In genomic region chr12:131975228-131975627, GRCh38 we compare ENCODE assay signal across 16 cellular contexts. TPM values are rescaled to one million over a fixed set of nuclear protein-coding genes. Genes with fewer than 3 reads are reported as not detected.
DNase-seq lines count a peak whose midpoint lies in the region; ATAC-seq and TF ChIP-seq lines count a peak whose summit lies in the region.
"Had no signal": no experiment of that assay in that cellular context is flagged by ENCODE, and none has a peak within 500 bp of the region (broad histone marks: within the 10 kb centered on the region; RNA-seq: fewer than 3 reads in every experiment).

No MANE protein-coding gene starts in this region.

- H3K9me3 ChIP-seq in H9 (ENCODE audit: control insufficient read depth, low read depth, low read length) (no peaks in the 10 kb centered on the region), GM23248 (ENCODE audit: low read depth) (no peaks in the 10 kb centered on the region)
- H3K9me3 ChIP-seq: A549, Caco-2 had no signal

- no peak overlapping the region for H3K4me3 Mint-ChIP-seq in activated CD8-positive, alpha-beta memory T cell treated with anti-CD3 and anti-CD28 coated beads, Interleukin-2, amount 10 ng/mL, durations not matched to agents 7 days and 5 days
- H3K4me3 Mint-ChIP-seq in H9 (no peak overlapping the region), osteocyte (ENCODE audit: unreplicated experiment) (no peak overlapping the region)
- H3K4me3 Mint-ChIP-seq: CD4-positive, alpha-beta T cell; HFFc6 had no signal

- no peaks in the 10 kb centered on the region for H3K27me3 Mint-ChIP-seq in activated CD8-positive, alpha-beta memory T cell treated with anti-CD3 and anti-CD28 coated beads, Interleukin-2, amount 10 ng/mL, durations not matched to agents 7 days and 5 days
- H3K27me3 Mint-ChIP-seq in H9 (ENCODE audit: low read depth) (no peaks in the 10 kb centered on the region), osteocyte (ENCODE audit: unreplicated experiment) (no peaks in the 10 kb centered on the region)
- H3K27me3 Mint-ChIP-seq: CD4-positive, alpha-beta T cell had no signal

- no peaks in the 10 kb centered on the region for H3K27me3 ChIP-seq in H9 (ENCODE audit: insufficient read depth, low read length)
- H3K27me3 ChIP-seq in GM23248 (replicated peaks; ENCODE audit: insufficient read depth): no peaks in the 10 kb centered on the region

- DNase-seq in activated CD8-positive, alpha-beta memory T cell treated with anti-CD3 and anti-CD28 coated beads, Interleukin-2, amount 10 ng/mL, durations not matched to agents 7 days and 5 days: no peak
- no peak for DNase-seq in activated CD8-positive, alpha-beta memory T cell treated with anti-CD3 and anti-CD28 coated beads for 24 hours
- DNase-seq in H9 (no peak), ecto neural progenitor cell (ENCODE audit: low spot score) (peak; percentile 34), osteocyte (ENCODE audit: extremely low spot score, unreplicated experiment) (peak; percentile 36), iPS-NIHi11 (ENCODE audit: low spot score) (no peak), GM23248 (no peak), SW 1271 (lab: John Stamatoyannopoulos, UW) (no peak)
- DNase-seq: AML-193; Caco-2; CD4-positive, alpha-beta T cell; HFFc6 had no signal

- CTCF ChIA-PET in activated CD8-positive, alpha-beta memory T cell treated with anti-CD3 and anti-CD28 coated beads, Interleukin-2, amount 10 ng/mL, durations not matched to agents 7 days and 5 days (lab: Charles Lee): no interaction called here

- no peak overlapping the region for H2BK15ac ChIP-seq in H9 (ENCODE audit: low read depth, low read length)

- no peak overlapping the region for H2BK12ac ChIP-seq in H9 (ENCODE audit: insufficient read length, low read depth, low read length)

- in situ Hi-C loops in GM23248 (cut with MboI): no loop called here

- no peak overlapping the region for H3K4ac ChIP-seq in H9 (ENCODE audit: low read depth, low read length)

- no peak overlapping the region for H3K18ac ChIP-seq in H9 (ENCODE audit: insufficient read length, low read depth, low read length)

- H3K4me1 Mint-ChIP-seq in activated CD8-positive, alpha-beta memory T cell treated with anti-CD3 and anti-CD28 coated beads, Interleukin-2, amount 10 ng/mL, durations not matched to agents 7 days and 5 days: no peaks in the 10 kb centered on the region
- H3K4me1 Mint-ChIP-seq in H9: peaks cover 4% of the 10 kb centered on the region in 2 experiments
- H3K4me1 Mint-ChIP-seq in osteocyte (ENCODE audit: unreplicated experiment): no peaks in the 10 kb centered on the region

- peaks cover 15% of the 10 kb centered on the region for H3K79me1 ChIP-seq in H9 (ENCODE audit: insufficient read depth, low read depth, low read length, poor library complexity, severe bottlenecking)

- H2AK5ac ChIP-seq in H9 (ENCODE audit: insufficient read length, low read length): no peak overlapping the region

- no peaks in the 10 kb centered on the region for H3K23me2 ChIP-seq in H9 (ENCODE audit: insufficient read length, low read depth, low read length, poor library complexity, severe bottlenecking)

- WGBS in H9 (ENCODE audit: extremely low coverage, insufficient read length, low lambda C conversion rate): no CpG with 5 or more reads among the region's 8 CpGs
- 95 to 96% methylated on average over 8 of the region's 8 CpGs for WGBS in GM23248 (ENCODE audit: low coverage in 1 of 2, low lambda C conversion rate in 2 of 2, missing lambda C conversion rate in 2 of 2), 2 experiments

- peak overlapping the region; percentile 17 for H3K27ac Mint-ChIP-seq in activated CD8-positive, alpha-beta memory T cell treated with anti-CD3 and anti-CD28 coated beads, Interleukin-2, amount 10 ng/mL, durations not matched to agents 7 days and 5 days
- H3K27ac Mint-ChIP-seq in H9: peak overlapping the region in 2 of 3 experiments; percentile 65 to 81; a peak in 3 of 7 replicates
- no peak overlapping the region for H3K27ac Mint-ChIP-seq in osteocyte (ENCODE audit: unreplicated experiment)
- H3K27ac Mint-ChIP-seq: CD4-positive, alpha-beta T cell; HFFc6 had no signal

- no peak overlapping the region for H3K56ac ChIP-seq in H9 (ENCODE audit: insufficient read length, low read depth, low read length)

- H3K79me2 ChIP-seq in H9 (ENCODE audit: insufficient read depth, low read length) (peaks cover 3% of the 10 kb centered on the region; the same call in 1 of the 2 replicates), GM23248 (ENCODE audit: insufficient read depth) (peaks cover 100% of the 10 kb centered on the region)

- H3K14ac ChIP-seq in H9 (ENCODE audit: insufficient read depth, low read length): no peak overlapping the region

- H2BK5ac ChIP-seq in H9 (ENCODE audit: insufficient read length, low read length): no peak overlapping the region

- H4K91ac ChIP-seq in H9 (ENCODE audit: insufficient read length, low read depth, low read length): no peak overlapping the region

- no peak overlapping the region for H3T11ph ChIP-seq in H9 (ENCODE audit: low read length)

- H4K8ac ChIP-seq in H9 (replicated peaks; ENCODE audit: insufficient read length, low read depth, low read length): no peak overlapping the region

- H3K36me3 Mint-ChIP-seq in activated CD8-positive, alpha-beta memory T cell treated with anti-CD3 and anti-CD28 coated beads, Interleukin-2, amount 10 ng/mL, durations not matched to agents 7 days and 5 days: peaks cover 13% of the 10 kb centered on the region
- peaks cover 3 to 16% (median 16%) of the 10 kb centered on the region in 3 experiments for H3K36me3 Mint-ChIP-seq in H9 (ENCODE audit: insufficient read depth in 1 of 3, low read depth in 3 of 3)
- peaks cover 1% of the 10 kb centered on the region for H3K36me3 Mint-ChIP-seq in osteocyte (ENCODE audit: unreplicated experiment)

- TF ChIP-seq CTCF in H9 (conservative IDR thresholded peaks at IDR 0.05): no peak
- TF ChIP-seq CTCF in osteocyte (IDR thresholded peaks at IDR 0.05): no peak

- H3K4me3 ChIP-seq in GM23248: no peak overlapping the region
- H3K4me3 ChIP-seq: A549 had no signal

- no peaks in the 10 kb centered on the region for H3K9me2 ChIP-seq in GM23248 (ENCODE audit: insufficient read depth)

- no peaks in the 10 kb centered on the region for H4K20me1 ChIP-seq in H9 (ENCODE audit: control insufficient read depth, insufficient read depth, insufficient read length)
- H4K20me1 ChIP-seq in GM23248 (ENCODE audit: insufficient read depth): no peaks in the 10 kb centered on the region; the same call in 1 of the 2 replicates

- H4K5ac ChIP-seq in H9 (ENCODE audit: insufficient read length, low read depth, low read length): no peak overlapping the region

- H3K4me2 ChIP-seq in H9 (ENCODE audit: insufficient read depth, insufficient read length, low read length) (no peak overlapping the region), GM23248 (ENCODE audit: unreplicated experiment) (no peak overlapping the region)
- H3K4me2 ChIP-seq: A549 had no signal

- no peak overlapping the region for H2BK20ac ChIP-seq in H9 (ENCODE audit: low read depth, low read length, poor library complexity, severe bottlenecking)

- H3K27ac ChIP-seq in H9 (ENCODE audit: insufficient read length, low read depth, low read length) (no peak overlapping the region), GM23248 (no peak overlapping the region)
- H3K27ac ChIP-seq: 22Rv1, A549, C4-2B had no signal

- H2AFZ ChIP-seq in H9 (ENCODE audit: low read length): no peak overlapping the region
- no peak overlapping the region for H2AFZ ChIP-seq in GM23248

- H3F3A ChIP-seq in GM23248 (ENCODE audit: insufficient read depth): no peaks in the 10 kb centered on the region

- H3K36me3 ChIP-seq in GM23248 (ENCODE audit: low read depth): no peaks in the 10 kb centered on the region

- no peak overlapping the region for H3K9ac ChIP-seq in H9 (ENCODE audit: extremely low read depth, insufficient read length, low read length)
- no peak overlapping the region for H3K9ac ChIP-seq in GM23248

- H3K9me3 Mint-ChIP-seq in activated CD8-positive, alpha-beta memory T cell treated with anti-CD3 and anti-CD28 coated beads, Interleukin-2, amount 10 ng/mL, durations not matched to agents 7 days and 5 days (ENCODE audit: low read depth): no peaks in the 10 kb centered on the region
- no peaks in the 10 kb centered on the region for H3K9me3 Mint-ChIP-seq in H9
- H3K9me3 Mint-ChIP-seq in osteocyte (ENCODE audit: unreplicated experiment): no peaks in the 10 kb centered on the region
- H3K9me3 Mint-ChIP-seq: CD4-positive, alpha-beta T cell; HFFc6 had no signal

- H2BK120ac ChIP-seq in H9 (ENCODE audit: low read depth, low read length, poor library complexity, severe bottlenecking): no peak overlapping the region

- H3K23ac ChIP-seq in H9 (ENCODE audit: insufficient read length, low read depth, low read length): no peak overlapping the region

- no peak for ATAC-seq in activated CD8-positive, alpha-beta memory T cell treated with anti-CD3 and anti-CD28 coated beads, Interleukin-2, amount 10 ng/mL, durations not matched to agents 7 days and 5 days
- ATAC-seq: HCT116 had no signal

- H3K4me1 ChIP-seq in H9 (ENCODE audit: insufficient read depth, low read length) (no peaks in the 10 kb centered on the region), GM23248 (ENCODE audit: insufficient read depth) (0 out of 2 replicates have a peak, but pooled peaks cover 4% of the 10 kb centered on the region)
- H3K4me1 ChIP-seq: A549, Caco-2 had no signal

RNA-seq across cellular contexts. Expression of gene EP400, which starts 25.5 kb away (rescaled TPM):
- total RNA-seq in activated CD8-positive, alpha-beta memory T cell treated with anti-CD3 and anti-CD28 coated beads, Interleukin-2, amount 10 ng/mL, durations not matched to agents 7 days and 5 days: 10 to 100 TPM; 54.1 to 68.0 TPM
- 53.3 and 61.7 TPM in 2 replicates for total RNA-seq in H9 (2021)
- total RNA-seq in osteocyte: 51.3 and 51.8 TPM in 2 replicates
- total RNA-seq in GM23248 (2014; rRNA removed; shearing (Covaris generic)): 8.6 and 9.6 TPM in 2 replicates
- 9.3 and 9.4 TPM in 2 replicates for polyA plus RNA-seq in GM23248 (2016; fragmentation: Nextera tagmentation; extraction: Ambion mirVana)

RNA-seq across cellular contexts. Expression of gene PUS1, which starts 46.2 kb away (rescaled TPM):
- total RNA-seq in activated CD8-positive, alpha-beta memory T cell treated with anti-CD3 and anti-CD28 coated beads, Interleukin-2, amount 10 ng/mL, durations not matched to agents 7 days and 5 days: 10 to 100 TPM; 64.2 to 69.3 TPM
- total RNA-seq in H9 (2021) (116 and 117 TPM in 2 replicates), osteocyte (18.8 and 19.5 TPM in 2 replicates)
- 13.9 and 18.9 TPM in 2 replicates for total RNA-seq in GM23248 (2014; rRNA removed; shearing (Covaris generic))
- 13.0 and 14.0 TPM in 2 replicates for polyA plus RNA-seq in GM23248 (2016; fragmentation: Nextera tagmentation; extraction: Ambion mirVana)

Comparison
In these comparisons a context has a peak if more than half of its experiments do, and no peak if none do; other contexts are left out.
1. DNase-seq: peak in ecto neural progenitor cell (single experiment) and osteocyte (single experiment); none in activated CD8-positive, alpha-beta memory T cell treated with anti-CD3 and anti-CD28 coated beads, Interleukin-2, amount 10 ng/mL, durations not matched to agents 7 days and 5 days (single experiment), activated CD8-positive, alpha-beta memory T cell treated with anti-CD3 and anti-CD28 coated beads for 24 hours (single experiment), H9 (single experiment), iPS-NIHi11 (single experiment), GM23248 (single experiment) and SW 1271 (0 of 2).